ENCODE assay signal across 8 cellular contexts in the genomic region with DNA sequence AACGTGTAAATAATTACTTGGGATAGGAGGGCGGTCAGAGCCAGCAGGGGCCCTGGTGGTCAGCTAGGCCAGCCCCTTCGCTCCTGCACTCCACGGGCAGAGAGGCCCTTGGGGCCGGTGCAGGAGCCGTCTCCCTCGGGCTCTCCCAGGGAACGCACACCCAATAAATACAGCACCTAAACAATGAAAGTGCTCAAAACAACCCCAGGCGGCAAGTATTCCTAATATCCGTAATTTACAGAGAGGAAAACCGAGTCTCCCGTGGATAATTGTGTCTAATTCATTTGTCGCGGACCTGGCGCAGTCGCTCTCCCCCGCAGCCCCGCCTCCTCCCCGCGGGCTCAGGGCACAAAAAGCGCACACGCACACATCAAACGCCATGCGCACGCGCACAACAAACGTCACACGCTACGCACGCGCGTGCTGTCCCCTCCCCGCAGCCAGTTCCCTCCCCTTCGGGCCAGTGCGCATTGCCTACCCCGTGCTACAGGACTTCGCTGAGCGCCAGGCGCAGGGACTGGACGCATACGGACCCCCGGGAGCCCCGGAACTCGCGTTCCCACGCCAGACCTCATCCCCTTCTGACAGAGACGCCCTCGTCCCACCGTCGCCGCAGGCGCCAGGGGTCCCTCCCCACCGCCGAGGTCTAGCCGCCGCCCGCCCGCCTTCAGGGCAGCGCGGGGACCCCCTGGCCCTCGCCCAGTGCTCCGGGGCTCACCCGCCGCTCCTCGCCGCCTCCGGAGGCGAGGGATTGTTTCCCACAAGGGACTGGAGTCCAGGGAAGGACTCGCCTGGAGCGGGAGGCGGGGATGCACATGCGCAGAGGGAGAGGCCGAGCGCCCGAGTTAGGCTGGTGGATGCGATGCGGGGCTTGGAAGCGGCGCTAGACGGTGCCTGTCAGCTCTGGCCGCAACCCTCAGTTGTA. TPM values are rescaled to one million over a fixed set of nuclear protein-coding genes. Genes with fewer than 3 reads are reported as not detected.
DNase-seq lines count a peak whose midpoint lies in the region; ATAC-seq and TF ChIP-seq lines count a peak whose summit lies in the region.

A gene (minus strand): TSS at position 324 of the 925 bp plus-strand sequence. CDS start 1,300 bp downstream, outside the sequence.

- no peak within 1 kb of the TSS for H2AFZ ChIP-seq in smooth muscle cell (ENCODE audit: low read depth)

- peak; percentile 94 for DNase-seq in NCI-H1694 (lab: John Stamatoyannopoulos, UW)
- peak; percentile 98 for DNase-seq in left ventricle myocardium superior
- peak; percentile 98 for DNase-seq in retina
- DNase-seq in smooth muscle cell (lab: John Stamatoyannopoulos, UW; ENCODE audit: unreplicated experiment) = no peak

- peak within 1 kb of the TSS; percentile 83 for H3K27ac Mint-ChIP-seq in T-helper 1 cell treated with Interleukin-12 subunit alpha and Interleukin-12 subunit beta and Interleukin-4 antibody, amounts not matched to agents 30 μg/mL and 1 μg/mL, for 36 hours

- WGBS in smooth muscle cell (ENCODE audit: low lambda C conversion rate) = 92% methylated on average over 58 of the region's 81 CpGs

- H3K27me3 ChIP-seq in smooth muscle cell (ENCODE audit: low read depth) = no peaks in the 10 kb centered on the region

- peaks cover 7% of the 10 kb centered on the region for H3K9me3 ChIP-seq in smooth muscle cell (replicated peaks; ENCODE audit: low read depth)

- intact Hi-C loops in left ventricle myocardium superior (cut with micrococcal nuclease) = no loop called here

- no peak within 1 kb of the TSS for H3K4me3 ChIP-seq in smooth muscle cell

- no peaks in the 10 kb centered on the region for H3K4me1 ChIP-seq in smooth muscle cell (ENCODE audit: low read depth)

- no peaks in the 10 kb centered on the region for H4K20me1 ChIP-seq in smooth muscle cell (ENCODE audit: low read depth)

- H3K9ac ChIP-seq in smooth muscle cell (ENCODE audit: low read depth) = no peak within 1 kb of the TSS

- peak within 1 kb of the TSS; percentile 85 for H3K4me3 Mint-ChIP-seq in T-helper 1 cell treated with Interleukin-12 subunit alpha and Interleukin-12 subunit beta and Interleukin-4 antibody, amounts not matched to agents 30 μg/mL and 1 μg/mL, for 36 hours

- H3F3A ChIP-seq in smooth muscle cell (ENCODE audit: low read depth) = no peaks in the 10 kb centered on the region

- TF ChIP-seq CTCF in smooth muscle cell (IDR thresholded peaks at IDR 0.05; ENCODE audit: borderline replicate concordance, insufficient read depth, poor library complexity, severe bottlenecking) = no peak

- H3K27ac ChIP-seq in angular gyrus (ENCODE audit: low read depth, low read length) (peak within 1 kb of the TSS; percentile 99), smooth muscle cell (ENCODE audit: low read depth) (no peak within 1 kb of the TSS)

- H3K36me3 Mint-ChIP-seq in T-helper 1 cell treated with Interleukin-12 subunit alpha and Interleukin-12 subunit beta and Interleukin-4 antibody, amounts not matched to agents 30 μg/mL and 1 μg/mL, for 36 hours (ENCODE audit: low read depth) = peaks cover 15% of the 10 kb centered on the region

- ATAC-seq in GM18498 (IDR thresholded peaks at IDR 0.05; ENCODE audit: unreplicated experiment) (peak; percentile 95), HG02885 (IDR thresholded peaks at IDR 0.05; ENCODE audit: poor library complexity, unreplicated experiment) (peak; percentile 94), left ventricle myocardium superior (peak; percentile 99)

- H3K27me3 Mint-ChIP-seq in T-helper 1 cell treated with Interleukin-12 subunit alpha and Interleukin-12 subunit beta and Interleukin-4 antibody, amounts not matched to agents 30 μg/mL and 1 μg/mL, for 36 hours (ENCODE audit: low read depth) = no peaks in the 10 kb centered on the region

- no peaks in the 10 kb centered on the region for H3K79me2 ChIP-seq in smooth muscle cell (ENCODE audit: low read depth)

- H3K9me3 Mint-ChIP-seq in T-helper 1 cell treated with Interleukin-12 subunit alpha and Interleukin-12 subunit beta and Interleukin-4 antibody, amounts not matched to agents 30 μg/mL and 1 μg/mL, for 36 hours = peaks cover 4% of the 10 kb centered on the region

- peaks cover 27% of the 10 kb centered on the region for H3K4me1 Mint-ChIP-seq in T-helper 1 cell treated with Interleukin-12 subunit alpha and Interleukin-12 subunit beta and Interleukin-4 antibody, amounts not matched to agents 30 μg/mL and 1 μg/mL, for 36 hours (ENCODE audit: low read depth)

- H3K4me2 ChIP-seq in smooth muscle cell = no peak within 1 kb of the TSS

- H3K36me3 ChIP-seq in smooth muscle cell (ENCODE audit: low read depth) = no peaks in the 10 kb centered on the region

RNA-seq across cellular contexts. Expression of the gene that starts here (rescaled TPM):
- 12.9 TPM for total RNA-seq in left ventricle myocardium superior
- not detected in 2 replicates for total RNA-seq in smooth muscle cell
- polyA plus RNA-seq in smooth muscle cell = not detected in 2 replicates

Comparison
In these comparisons a context has a peak if more than half of its experiments do, and no peak if none do; other contexts are left out.
1. RNA of the gene that starts here (total RNA-seq): 12.9 TPM in left ventricle myocardium superior (single experiment); not detected in smooth muscle cell; every median in the first group is over 10 times any median in the second.
2. Peak in every context shown above with its lines, with median percentiles within 50 percentile points of each other: ATAC-seq.